ENCODE assay signal across 2 cellular contexts in genomic region chr1:120844186-120844944, GRCh38.
TF ChIP-seq lines count a peak whose summit lies in the region.

No MANE protein-coding gene starts in this region.

TF ChIP-seq in HCT116, 20 proteins besides CTCF, POLR2A, EP300 and RAD21:
- TF ChIP-seq ATF3 (IDR thresholded peaks at IDR 0.05), result peak; percentile 92
- TF ChIP-seq POLR2AphosphoS5 (IDR thresholded peaks at IDR 0.05; ENCODE audit: low read depth, low read length), result peak; percentile 43; the same call in 1 of the 2 replicates

TF ChIP-seq in GM12878, 131 proteins besides CTCF, POLR2A, EP300 and RAD21:
- TF ChIP-seq TARDBP (IDR thresholded peaks at IDR 0.05; ENCODE audit: borderline replicate concordance), result peak; percentile 96
- peak; percentile 76 for TF ChIP-seq ZBTB40 (IDR thresholded peaks at IDR 0.05; ENCODE audit: borderline replicate concordance)
- TF ChIP-seq SMARCA5 (IDR thresholded peaks at IDR 0.05), result peak; percentile 56; the same call in 1 of the 2 replicates
- peak; percentile 99 for TF ChIP-seq ZNF24 (IDR thresholded peaks at IDR 0.05)
- 0 out of 3 replicates have a peak, but pooled peaks have one; percentile 27 for TF ChIP-seq POU2F2 (IDR thresholded peaks at IDR 0.05; ENCODE audit: borderline replicate concordance, low read depth, low read length)
- 0 out of 2 replicates have a peak, but pooled peaks have one; percentile 33 for TF ChIP-seq ZNF217 (IDR thresholded peaks at IDR 0.05)
- TF ChIP-seq RUNX3 (IDR thresholded peaks at IDR 0.05; ENCODE audit: low read length), result peak; percentile 55
- TF ChIP-seq NBN (IDR thresholded peaks at IDR 0.05), result 0 out of 2 replicates have a peak, but pooled peaks have one; percentile 21
- TF ChIP-seq IKZF1 (conservative IDR thresholded peaks at IDR 0.05), result peak; percentile 52; the same call in 1 of the 2 replicates
- TF ChIP-seq RELB (IDR thresholded peaks at IDR 0.05; ENCODE audit: low read depth), result 0 out of 2 replicates have a peak, but pooled peaks have one; percentile 35
- TF ChIP-seq PBX3 (IDR thresholded peaks at IDR 0.05; ENCODE audit: insufficient replicate concordance, low read depth, low read length), result peak; percentile 27
- TF ChIP-seq KLF5 (IDR thresholded peaks at IDR 0.05; ENCODE audit: partially characterized antibody), result peak; percentile 41
- 0 out of 2 replicates have a peak, but pooled peaks have one; percentile 25 for TF ChIP-seq CREB1 (IDR thresholded peaks at IDR 0.05; ENCODE audit: low read depth)
- peak; percentile 77 for TF ChIP-seq PKNOX1 (IDR thresholded peaks at IDR 0.05)
- peak; percentile 33; the same call in 1 of the 2 replicates for TF ChIP-seq CREM (IDR thresholded peaks at IDR 0.05; ENCODE audit: low read depth)
- TF ChIP-seq SREBF2 (IDR thresholded peaks at IDR 0.05; ENCODE audit: low read length), result peak; percentile 90
- peak; percentile 76 for TF ChIP-seq ZSCAN29 (IDR thresholded peaks at IDR 0.05)
- 0 out of 2 replicates have a peak, but pooled peaks have one; percentile 35 for TF ChIP-seq CBFB (IDR thresholded peaks at IDR 0.05; ENCODE audit: low read depth)
- 0 out of 2 replicates have a peak, but pooled peaks have one; percentile 17 for TF ChIP-seq ATF7 (IDR thresholded peaks at IDR 0.05; ENCODE audit: low read depth)
- peak; percentile 31 to 56; a peak in 3 of 4 replicates for TF ChIP-seq IKZF2 (IDR thresholded peaks at IDR 0.05)
- TF ChIP-seq GABPA (IDR thresholded peaks at IDR 0.05; ENCODE audit: low read depth), result 0 out of 2 replicates have a peak, but pooled peaks have one; percentile 46
TF ChIP-seq in GM12878: peak in this region for 21; not testable (repeated sequence) for 110.
